8 cellular contexts compared by ENCODE assay signal in genomic region chr12:76558684-76559276, GRCh38. TPM values are rescaled to one million over a fixed set of nuclear protein-coding genes. Genes with fewer than 3 reads are reported as not detected.
DNase-seq lines count a peak whose midpoint lies in the region; ATAC-seq lines count a peak whose summit lies in the region.

No MANE protein-coding gene starts in this region.

- H3K4me3 Mint-ChIP-seq in activated CD4-positive, alpha-beta memory T cell treated with anti-CD3 and anti-CD28 coated beads for 36 hours, result peak overlapping the region; percentile 88

- peaks cover 17% of the 10 kb centered on the region for H3K79me2 ChIP-seq in mesendoderm (ENCODE audit: control insufficient read depth, insufficient read depth, low read length)

- peak overlapping the region; percentile 99 for H3K4me3 ChIP-seq in ectodermal cell (ENCODE audit: insufficient read depth, low read depth, low read length)
- peak overlapping the region; percentile 87 for H3K4me3 ChIP-seq in mesendoderm (ENCODE audit: low read length)

- H3K36me3 ChIP-seq in ectodermal cell (ENCODE audit: control insufficient read depth, insufficient read depth, low read length) (no peaks in the 10 kb centered on the region), mesendoderm (ENCODE audit: control insufficient read depth, insufficient read depth, low read length) (no peaks in the 10 kb centered on the region)

- intact Hi-C loops in activated CD4-positive, alpha-beta memory T cell treated with anti-CD3 and anti-CD28 coated beads for 36 hours (cut with micrococcal nuclease), result loop anchor here (1.0 to 5.0 kb wide), 11 partner anchors 13 to 1078 kb away; partner anchors contain the start of genes BBS10, GLIPR1, KRR1 and NAP1L1

- peak overlapping the region; percentile 38 for H3K4ac ChIP-seq in mesendoderm (ENCODE audit: low read depth, low read length)

- H3K9me3 Mint-ChIP-seq in activated CD4-positive, alpha-beta memory T cell treated with anti-CD3 and anti-CD28 coated beads for 36 hours, result no peaks in the 10 kb centered on the region

- H4K5ac ChIP-seq in mesendoderm (ENCODE audit: low read length), result no peak overlapping the region

- H3K27ac ChIP-seq in ectodermal cell (ENCODE audit: insufficient read depth, low read depth, low read length, poor library complexity, severe bottlenecking) (peak overlapping the region; percentile 95), mesendoderm (ENCODE audit: low read depth, low read length) (peak overlapping the region; percentile 45)

- POLR2A ChIA-PET in activated CD4-positive, alpha-beta memory T cell treated with anti-CD3 and anti-CD28 coated beads for 36 hours (lab: Charles Lee), result interaction anchor here (1.0 to 2.1 kb wide), 9 partner anchors 12 to 480 kb away, joined by 3 to 9 read pairs (median 4); partner anchors contain the start of genes BBS10, NAP1L1 and ZDHHC17

- H3K4me1 Mint-ChIP-seq in activated CD4-positive, alpha-beta memory T cell treated with anti-CD3 and anti-CD28 coated beads for 36 hours (ENCODE audit: low read depth), result peaks cover 36% of the 10 kb centered on the region

- no peak overlapping the region for H2BK15ac ChIP-seq in mesendoderm (replicated peaks; ENCODE audit: low read depth)

- peak overlapping the region; percentile 95 for H3K56ac ChIP-seq in mesendoderm (ENCODE audit: low read length)

- peak overlapping the region; percentile 11 for H3K18ac ChIP-seq in mesendoderm (ENCODE audit: low read length)

- H3K27me3 Mint-ChIP-seq in activated CD4-positive, alpha-beta memory T cell treated with anti-CD3 and anti-CD28 coated beads for 36 hours, result no peaks in the 10 kb centered on the region

- peak overlapping the region; percentile 97 for H3K27ac Mint-ChIP-seq in activated CD4-positive, alpha-beta memory T cell treated with anti-CD3 and anti-CD28 coated beads for 36 hours

- peaks cover 5% of the 10 kb centered on the region for H3K79me1 ChIP-seq in mesendoderm (ENCODE audit: low read length)

- no peak overlapping the region for H2BK120ac ChIP-seq in mesendoderm (ENCODE audit: low read depth, low read length)

- WGBS in ectodermal cell, 2 experiments, result 0% methylated on average over 24 of the region's 24 CpGs
- WGBS in mesendoderm (ENCODE audit: extremely low coverage, insufficient coverage, low lambda C conversion rate), result no CpG with 5 or more reads among the region's 24 CpGs

- H4K8ac ChIP-seq in mesendoderm (ENCODE audit: low read depth, low read length), result no peak overlapping the region

- peak overlapping the region; percentile 48 for H3K23ac ChIP-seq in mesendoderm (ENCODE audit: low read length)

- H2AK5ac ChIP-seq in mesendoderm (ENCODE audit: low read length), result no peak overlapping the region

- peaks cover 3% of the 10 kb centered on the region for H3K36me3 Mint-ChIP-seq in activated CD4-positive, alpha-beta memory T cell treated with anti-CD3 and anti-CD28 coated beads for 36 hours

- H3K9me3 ChIP-seq in ectodermal cell (ENCODE audit: control insufficient read depth, low read length), result no peaks in the 10 kb centered on the region

- peak overlapping the region; percentile 92 for H3K9ac ChIP-seq in mesendoderm (ENCODE audit: low read length)

- ATAC-seq in GM18868 (IDR thresholded peaks at IDR 0.05; ENCODE audit: unreplicated experiment), result peak; percentile 50
- peak; percentile 43 for ATAC-seq in HG03103 (IDR thresholded peaks at IDR 0.05; ENCODE audit: low read depth, unreplicated experiment)

- DNase-seq in A172 (ENCODE audit: low spot score) (peak; percentile 33), NCI-H526 (lab: John Stamatoyannopoulos, UW) (peak; percentile 30 to 71), mesendoderm (peak; percentile 75)
- peak; percentile 87 for DNase-seq in activated CD4-positive, alpha-beta memory T cell treated with anti-CD3 and anti-CD28 coated beads for 36 hours
- peak; percentile 66 for DNase-seq in stimulated activated CD8-positive, alpha-beta memory T cell treated with anti-CD3 and anti-CD28 coated beads, Interleukin-15, amount 100 ng/mL, for 4 hours (ENCODE audit: low read depth in 2 of 2)

- H3K27me3 ChIP-seq in ectodermal cell (ENCODE audit: control insufficient read depth, insufficient read depth, low read length, poor library complexity, severe bottlenecking) (no peaks in the 10 kb centered on the region), mesendoderm (ENCODE audit: insufficient read depth, low read length, poor library complexity) (no peaks in the 10 kb centered on the region)

- peak overlapping the region; percentile 81 for H3K4me2 ChIP-seq in mesendoderm (ENCODE audit: low read length)

- CTCF ChIA-PET in activated CD4-positive, alpha-beta memory T cell treated with anti-CD3 and anti-CD28 coated beads for 36 hours (lab: Charles Lee), result interaction anchor here (0.7 to 1.2 kb wide), 3 partner anchors 19 to 400 kb away, joined by 3 read pairs; no protein-coding TSS in a partner anchor

- H3K4me1 ChIP-seq in ectodermal cell (ENCODE audit: control insufficient read depth, insufficient read depth, low read length) (no peaks in the 10 kb centered on the region), mesendoderm (ENCODE audit: control insufficient read depth, low read depth, low read length) (peaks cover 2% of the 10 kb centered on the region)

- no peak overlapping the region for H2BK5ac ChIP-seq in mesendoderm (ENCODE audit: low read length)

RNA-seq across cellular contexts. Expression of gene OSBPL8, which starts 0.8 kb away (rescaled TPM):
- total RNA-seq in A172 (2014; rRNA removed; shearing (Covaris generic)), result 45.8 and 58.1 TPM in 2 replicates
- 10 to 100 TPM; 69.8 to 73.7 TPM for total RNA-seq in activated CD4-positive, alpha-beta memory T cell treated with anti-CD3 and anti-CD28 coated beads for 36 hours
- 48.1 TPM for polyA plus RNA-seq in ectodermal cell (2013, experiment 1 of 4)
- polyA plus RNA-seq in ectodermal cell (2013, experiment 2 of 4), result 52.6 TPM
- polyA plus RNA-seq in ectodermal cell (2013, experiment 3 of 4), result 40.9 TPM
- 49.4 TPM for polyA plus RNA-seq in ectodermal cell (2013, experiment 4 of 4)
- polyA plus RNA-seq in mesendoderm (2013, experiment 1 of 2), result 38.7 TPM
- 37.7 TPM for polyA plus RNA-seq in mesendoderm (2013, experiment 2 of 2)

Comparison
In these comparisons a context has a peak if more than half of its experiments do, and no peak if none do; other contexts are left out.
1. Peak in every context shown above with its lines: DNase-seq, ATAC-seq, H3K4me3 ChIP-seq and H3K27ac ChIP-seq.
2. DNase-seq: peak in every context shown above with its lines; median percentile 87 in activated CD4-positive, alpha-beta memory T cell treated with anti-CD3 and anti-CD28 coated beads for 36 hours; 75 in mesendoderm; 66 in stimulated activated CD8-positive, alpha-beta memory T cell treated with anti-CD3 and anti-CD28 coated beads, Interleukin-15, amount 100 ng/mL, for 4 hours; 50 in NCI-H526; 33 in A172.